In genomic region chrX:143642426-143642825, GRCh38 we compare ENCODE assay signal across 20 cellular contexts. TPM values are rescaled to one million over a fixed set of nuclear protein-coding genes. Genes with fewer than 3 reads are reported as not detected.
A peak's percentile ranks its signal among the peaks of the same experiment; 100 is the strongest.
DNase-seq lines count a peak whose midpoint lies in the region; ATAC-seq and TF ChIP-seq lines count a peak whose summit lies in the region.
"Had no signal": no experiment of that assay in that cellular context is flagged by ENCODE, and none has a peak within 500 bp of the region (broad histone marks: within the 10 kb centered on the region; RNA-seq: fewer than 3 reads in every experiment).

No MANE protein-coding gene starts in this region.

- no peaks in the 10 kb centered on the region; a peak in 1 of 4 replicates for H3K4me1 Mint-ChIP-seq in H9
- H3K4me1 Mint-ChIP-seq: CD14-positive monocyte; CD4-positive, alpha-beta memory T cell; IgD-negative memory B cell had no signal

- intact Hi-C loops in PC-3 (cut with micrococcal nuclease): no loop called here

- H2AFZ ChIP-seq in PC-3 (ENCODE audit: low read length): no peak overlapping the region
- no peak overlapping the region for H2AFZ ChIP-seq in H9 (ENCODE audit: low read length)

- no peak overlapping the region for H3K4ac ChIP-seq in H9 (ENCODE audit: low read depth, low read length)

- ATAC-seq in PC-3 (peak; percentile 57), omental fat pad (ENCODE audit: low FRiP score) (no peak), HG03457 (IDR thresholded peaks at IDR 0.05; ENCODE audit: unreplicated experiment) (no peak), HG02840 (IDR thresholded peaks at IDR 0.05; ENCODE audit: low FRiP score, unreplicated experiment) (no peak)
- ATAC-seq: HepG2 had no signal

- H2BK120ac ChIP-seq in H9 (ENCODE audit: low read depth, low read length, poor library complexity, severe bottlenecking): no peak overlapping the region

- H3K4me3 ChIP-seq in PC-3 (ENCODE audit: low read length): no peak overlapping the region
- H3K4me3 ChIP-seq: HAP-1 had no signal

- no peaks in the 10 kb centered on the region for H3K9me2 ChIP-seq in PC-3 (replicated peaks; ENCODE audit: low read length)

- H3K4me1 ChIP-seq in PC-3 (ENCODE audit: insufficient read depth, low read length) (peaks cover 5% of the 10 kb centered on the region), H9 (ENCODE audit: insufficient read depth, low read length) (no peaks in the 10 kb centered on the region)
- H3K4me1 ChIP-seq: HAP-1 had no signal

- H3K27me3 ChIP-seq in PC-3 (ENCODE audit: low read length) (no peaks in the 10 kb centered on the region), H9 (ENCODE audit: insufficient read depth, low read length) (no peaks in the 10 kb centered on the region)

- no peak overlapping the region for H3K18ac ChIP-seq in H9 (ENCODE audit: insufficient read length, low read depth, low read length)

- TF ChIP-seq CTCF in PC-3 (conservative IDR thresholded peaks at IDR 0.05; ENCODE audit: low read depth, low read length): no peak
- no peak for TF ChIP-seq CTCF in omental fat pad (IDR thresholded peaks at IDR 0.05)
- TF ChIP-seq CTCF in H9 (conservative IDR thresholded peaks at IDR 0.05): no peak

- no peak overlapping the region for H2AK5ac ChIP-seq in H9 (ENCODE audit: insufficient read length, low read length)

- H3K56ac ChIP-seq in H9 (ENCODE audit: insufficient read length, low read depth, low read length): no peak overlapping the region

- H3K27ac Mint-ChIP-seq in H9: no peak overlapping the region
- H3K27ac Mint-ChIP-seq: CD14-positive monocyte; CD4-positive, alpha-beta memory T cell; IgD-negative memory B cell had no signal

- DNase-seq in HT1080 (ENCODE audit: low read depth): peak; percentile 43
- peak; percentile 78 for DNase-seq in PC-3
- peak; percentile 79 for DNase-seq in amniotic epithelial cell (ENCODE audit: low read depth)
- peak; percentile 36 for DNase-seq in renal cortical epithelial cell (ENCODE audit: low read depth)
- no peak for DNase-seq in omental fat pad (ENCODE audit: low spot score)
- DNase-seq in H9: no peak
- DNase-seq: AML-193; CD4-positive, alpha-beta memory T cell; DMS153; DMS79; GF-D8; KBM-7 had no signal

- H3K9me3 ChIP-seq in PC-3 (ENCODE audit: low read length) (no peaks in the 10 kb centered on the region), H9 (ENCODE audit: control insufficient read depth, low read depth, low read length) (no peaks in the 10 kb centered on the region)
- H3K9me3 ChIP-seq: HAP-1 had no signal

- H2BK12ac ChIP-seq in H9 (ENCODE audit: insufficient read length, low read depth, low read length): no peak overlapping the region

- 0 out of 2 replicates have a peak overlapping the region, but pooled peaks have one; percentile 24 for H3K4me2 ChIP-seq in PC-3 (ENCODE audit: low read length)
- H3K4me2 ChIP-seq in H9 (ENCODE audit: insufficient read depth, insufficient read length, low read length): no peak overlapping the region

- H3K36me3 Mint-ChIP-seq in H9 (ENCODE audit: insufficient read depth in 1 of 3, low read depth in 3 of 3): peaks cover 0 to 1% (median 0%) of the 10 kb centered on the region in 3 experiments; a peak in 1 of 7 replicates
- H3K36me3 Mint-ChIP-seq: CD14-positive monocyte; CD4-positive, alpha-beta memory T cell; IgD-negative memory B cell had no signal

- H3K4me3 Mint-ChIP-seq in H9: no peak overlapping the region
- H3K4me3 Mint-ChIP-seq: CD14-positive monocyte; CD4-positive, alpha-beta memory T cell; IgD-negative memory B cell had no signal

- H4K5ac ChIP-seq in H9 (ENCODE audit: insufficient read length, low read depth, low read length): no peak overlapping the region

- no peak overlapping the region for H2BK15ac ChIP-seq in H9 (ENCODE audit: low read depth, low read length)

- no peaks in the 10 kb centered on the region for H3K79me2 ChIP-seq in PC-3 (ENCODE audit: low read length)
- no peaks in the 10 kb centered on the region for H3K79me2 ChIP-seq in H9 (ENCODE audit: insufficient read depth, low read length)

- H4K91ac ChIP-seq in H9 (ENCODE audit: insufficient read length, low read depth, low read length): no peak overlapping the region

- no peak overlapping the region for H4K8ac ChIP-seq in H9 (replicated peaks; ENCODE audit: insufficient read length, low read depth, low read length)

- POLR2A ChIA-PET in PC-3 (lab: Charles Lee; ENCODE audit: unreplicated experiment): no interaction called here

- H3K14ac ChIP-seq in H9 (ENCODE audit: insufficient read depth, low read length): no peak overlapping the region

- H3T11ph ChIP-seq in H9 (ENCODE audit: low read length): no peak overlapping the region

- peaks cover 33 to 35% of the 10 kb centered on the region in 2 experiments for H3K9me3 Mint-ChIP-seq in H9
- H3K9me3 Mint-ChIP-seq: CD14-positive monocyte had no signal

- CTCF ChIA-PET in PC-3 (lab: Charles Lee): no interaction called here

- no peak overlapping the region for H3K23ac ChIP-seq in H9 (ENCODE audit: insufficient read length, low read depth, low read length)

- no peaks in the 10 kb centered on the region; the same call in 1 of the 2 replicates for H3K27me3 Mint-ChIP-seq in H9 (ENCODE audit: low read depth)
- H3K27me3 Mint-ChIP-seq: CD4-positive, alpha-beta memory T cell; IgD-negative memory B cell had no signal

- H3K36me3 ChIP-seq in PC-3 (ENCODE audit: low read depth, low read length): no peaks in the 10 kb centered on the region
- H3K36me3 ChIP-seq: HAP-1 had no signal

- no peaks in the 10 kb centered on the region for H3F3A ChIP-seq in PC-3 (ENCODE audit: low read length, unreplicated experiment)

- H3K23me2 ChIP-seq in H9 (ENCODE audit: insufficient read length, low read depth, low read length, poor library complexity, severe bottlenecking): no peaks in the 10 kb centered on the region

- no CpG with 5 or more reads among the region's 3 CpGs for WGBS in H9 (ENCODE audit: extremely low coverage, insufficient read length, low lambda C conversion rate)

- H2BK20ac ChIP-seq in H9 (ENCODE audit: low read depth, low read length, poor library complexity, severe bottlenecking): no peak overlapping the region

- no peaks in the 10 kb centered on the region for H4K20me1 ChIP-seq in PC-3 (ENCODE audit: low read length)
- H4K20me1 ChIP-seq in H9 (ENCODE audit: control insufficient read depth, insufficient read depth, insufficient read length): no peaks in the 10 kb centered on the region

- peak overlapping the region; percentile 36 for H3K27ac ChIP-seq in PC-3 (ENCODE audit: low read length)
- H3K27ac ChIP-seq in H9 (ENCODE audit: insufficient read length, low read depth, low read length): no peak overlapping the region

- no peaks in the 10 kb centered on the region for H3K79me1 ChIP-seq in H9 (ENCODE audit: insufficient read depth, low read depth, low read length, poor library complexity, severe bottlenecking)

- H3K9ac ChIP-seq in PC-3 (ENCODE audit: low read length): no peak overlapping the region
- H3K9ac ChIP-seq in H9 (ENCODE audit: extremely low read depth, insufficient read length, low read length): no peak overlapping the region

- H2BK5ac ChIP-seq in H9 (ENCODE audit: insufficient read length, low read length): no peak overlapping the region

- no TSS peak for BruUV-seq in PC-3 (replicated peaks; lab: Mats Ljungman, UMichigan)

RNA-seq across cellular contexts. Expression of gene SLITRK4, which starts 6.5 kb away (rescaled TPM):
- total RNA-seq in HT1080 (2014; rRNA removed; shearing (Covaris generic)): not detected in 2 replicates
- 0.07 TPM in 1 of 2 replicates, not detected in the other for polyA plus RNA-seq in HT1080 (2015; cell fraction: cytosol; rRNA removed)
- polyA plus RNA-seq in HT1080 (2015; cell fraction: nucleus; rRNA removed): 0.11 and 0.12 TPM in 2 replicates
- total RNA-seq in PC-3 (2014; rRNA removed) (2.3 and 3.7 TPM in 2 replicates), renal cortical epithelial cell (27.4 and 30.6 TPM in 2 replicates), omental fat pad (1 to 10 TPM; 2.8 to 6.0 (median 4.3) TPM), H9 (2021) (1.5 and 2.1 TPM in 2 replicates)
- total RNA-seq: CD4-positive, alpha-beta memory T cell; Daoy; HepG2 had no signal
- polyA plus RNA-seq: BJ; CD4-positive, alpha-beta memory T cell; HepG2; IgD-negative memory B cell had no signal

Comparison
In these comparisons a context has a peak if more than half of its experiments do, and no peak if none do; other contexts are left out.
1. DNase-seq: peak in HT1080 (single experiment), PC-3 (single experiment), amniotic epithelial cell (single experiment) and renal cortical epithelial cell (single experiment); none in omental fat pad (single experiment) and H9 (single experiment).